8 cellular contexts compared by ENCODE assay signal in genomic region chr3:75192065-75192658, GRCh38.
DNase-seq lines count a peak whose midpoint lies in the region; ATAC-seq, FAIRE-seq and TF ChIP-seq lines count a peak whose summit lies in the region.

No MANE protein-coding gene starts in this region.

- no peak overlapping the region for H3K4ac ChIP-seq in trophoblast cell (ENCODE audit: low read depth, low read length)

- H3K9me2 ChIP-seq in GM23338 (ENCODE audit: insufficient read depth) = no peaks in the 10 kb centered on the region

- H3K36me3 ChIP-seq in GM23338 (ENCODE audit: insufficient read depth) = no peaks in the 10 kb centered on the region
- no peaks in the 10 kb centered on the region for H3K36me3 ChIP-seq in endothelial cell of umbilical vein (ENCODE audit: control insufficient read depth in 2 of 2, extremely low read depth in 1 of 2, insufficient read depth in 2 of 2, low read length in 2 of 2)
- H3K36me3 ChIP-seq in trophoblast cell (ENCODE audit: control insufficient read depth in 1 of 2, insufficient read depth in 2 of 2, low read length in 2 of 2) = no peaks in the 10 kb centered on the region

- no peak overlapping the region for H2BK12ac ChIP-seq in trophoblast cell (ENCODE audit: low read length)

- H3F3A ChIP-seq in GM23338 (replicated peaks; ENCODE audit: low read depth) = no peaks in the 10 kb centered on the region

- CTCF ChIA-PET in endothelial cell of umbilical vein (lab: Charles Lee) = interaction anchor here (0.8 to 2.2 kb wide), 8 partner anchors 10 to 451 kb away, joined by 3 to 19 read pairs (median 6); no protein-coding TSS in a partner anchor

- no peaks in the 10 kb centered on the region; the same call in 2 of the 3 replicates for H3K9me3 Mint-ChIP-seq in GM23338
- H3K9me3 Mint-ChIP-seq in activated CD4-positive, alpha-beta T cell treated with anti-CD3 and anti-CD28 coated beads, Interleukin-2, amount 10 ng/mL, durations not matched to agents 24 days and 14 days = no peaks in the 10 kb centered on the region

- H4K20me1 ChIP-seq in GM23338 (replicated peaks; ENCODE audit: insufficient read depth) (no peaks in the 10 kb centered on the region), endothelial cell of umbilical vein (replicated peaks; ENCODE audit: control insufficient read depth, extremely low read depth, insufficient read depth, low read length) (no peaks in the 10 kb centered on the region)

- H3K27me3 Mint-ChIP-seq in GM23338 (ENCODE audit: insufficient read depth, low read depth, poor library complexity) = no peaks in the 10 kb centered on the region
- H3K27me3 Mint-ChIP-seq in activated CD4-positive, alpha-beta T cell treated with anti-CD3 and anti-CD28 coated beads, Interleukin-2, amount 10 ng/mL, durations not matched to agents 24 days and 14 days = no peaks in the 10 kb centered on the region

- H2AFZ ChIP-seq in GM23338 (0 out of 2 replicates have a peak overlapping the region, but pooled peaks have one; percentile 39), endothelial cell of umbilical vein (ENCODE audit: low read depth, low read length) (no peak overlapping the region), trophoblast cell (ENCODE audit: insufficient read depth, low read length, poor library complexity) (no peak overlapping the region)

- H2BK5ac ChIP-seq in trophoblast cell (ENCODE audit: low read depth, low read length, poor library complexity) = no peak overlapping the region

- H3K79me1 ChIP-seq in trophoblast cell (ENCODE audit: low read length) = no peaks in the 10 kb centered on the region

- ATAC-seq in GM23338 (peak; percentile 52), GM19023 (IDR thresholded peaks at IDR 0.05; ENCODE audit: unreplicated experiment) (no peak)

- H3K4me1 Mint-ChIP-seq in GM23338 = peaks cover 24% of the 10 kb centered on the region
- H3K4me1 Mint-ChIP-seq in activated CD4-positive, alpha-beta T cell treated with anti-CD3 and anti-CD28 coated beads, Interleukin-2, amount 10 ng/mL, durations not matched to agents 24 days and 14 days = no peaks in the 10 kb centered on the region

- H3K27ac ChIP-seq in GM23338 (ENCODE audit: low read depth) (no peak overlapping the region), endothelial cell of umbilical vein (ENCODE audit: insufficient read depth, low read depth, low read length) (no peak overlapping the region), trophoblast cell (ENCODE audit: low read depth, low read length) (no peak overlapping the region)

- H3K79me2 ChIP-seq in GM23338 (replicated peaks; ENCODE audit: insufficient read depth) = no peaks in the 10 kb centered on the region
- H3K79me2 ChIP-seq in endothelial cell of umbilical vein (ENCODE audit: control insufficient read depth, insufficient read depth, low read length) = no peaks in the 10 kb centered on the region
- H3K79me2 ChIP-seq in trophoblast cell (ENCODE audit: control insufficient read depth, insufficient read depth, low read length, poor library complexity) = no peaks in the 10 kb centered on the region

- POLR2A ChIA-PET in endothelial cell of umbilical vein (lab: Charles Lee) = no interaction called here

- no peak overlapping the region for H2AK5ac ChIP-seq in trophoblast cell (ENCODE audit: low read length)

- no peak overlapping the region for H4K91ac ChIP-seq in trophoblast cell (ENCODE audit: low read depth, low read length)

- peaks cover 18% of the 10 kb centered on the region for H3K4me1 ChIP-seq in GM23338 (ENCODE audit: insufficient read depth)
- H3K4me1 ChIP-seq in endothelial cell of umbilical vein (ENCODE audit: control insufficient read depth, extremely low read depth, insufficient read depth, low read length) = no peaks in the 10 kb centered on the region
- no peaks in the 10 kb centered on the region for H3K4me1 ChIP-seq in trophoblast cell (ENCODE audit: control insufficient read depth in 1 of 2, insufficient read depth in 2 of 2, low read length in 2 of 2)

- intact Hi-C loops in activated CD4-positive, alpha-beta T cell treated with anti-CD3 and anti-CD28 coated beads, Interleukin-2, amount 10 ng/mL, durations not matched to agents 24 days and 14 days (cut with micrococcal nuclease) = loop anchor here (10.0 kb wide), 1 partner anchor 363 kb away; no protein-coding TSS in a partner anchor
- intact Hi-C loops in endothelial cell of umbilical vein (cut with micrococcal nuclease) = loop anchor here (1.0 to 5.0 kb wide), 2 partner anchors 230 to 360 kb away; no protein-coding TSS in a partner anchor

- TF ChIP-seq CTCF in GM23338 (conservative IDR thresholded peaks at IDR 0.05; ENCODE audit: low read depth in 2 of 2) (peak; percentile 90 to 95), endothelial cell of umbilical vein (IDR thresholded peaks at IDR 0.05; ENCODE audit: extremely low read depth in 1 of 2, insufficient read depth in 1 of 2, low read depth in 1 of 2, low read length in 2 of 2) (peak; percentile 63 to 64)

- H3K18ac ChIP-seq in trophoblast cell (ENCODE audit: low read length) = no peak overlapping the region

- FAIRE-seq in endothelial cell of umbilical vein (lab: Jason Lieb, UNC) = peak; percentile 68

- no CpG with 5 or more reads among the region's 8 CpGs for WGBS in trophoblast cell (ENCODE audit: extremely low coverage, insufficient coverage, insufficient read length)

- H4K12ac ChIP-seq in trophoblast cell (ENCODE audit: low read depth, low read length) = no peak overlapping the region

- no peaks in the 10 kb centered on the region for H3K9me1 ChIP-seq in endothelial cell of umbilical vein (replicated peaks; ENCODE audit: control insufficient read depth, extremely low read depth, insufficient read depth, low read length)

- no peak overlapping the region for H2BK120ac ChIP-seq in trophoblast cell (ENCODE audit: insufficient read depth, low read length, poor library complexity)

- BruUV-seq in endothelial cell of umbilical vein (replicated peaks; lab: Mats Ljungman, UMichigan) = no TSS peak

- no peak overlapping the region for H3K4me2 ChIP-seq in GM23338
- no peak overlapping the region for H3K4me2 ChIP-seq in endothelial cell of umbilical vein (ENCODE audit: insufficient read depth, low read length)
- H3K4me2 ChIP-seq in trophoblast cell (ENCODE audit: low read length) = no peak overlapping the region

- H3K9me3 ChIP-seq in endothelial cell of umbilical vein (replicated peaks; ENCODE audit: control insufficient read depth, insufficient read depth, low read length) (no peaks in the 10 kb centered on the region), trophoblast cell (ENCODE audit: insufficient read depth, low read depth, low read length) (no peaks in the 10 kb centered on the region)

- no peak overlapping the region for H4K8ac ChIP-seq in trophoblast cell (ENCODE audit: low read depth, low read length)

- H3K9ac ChIP-seq in endothelial cell of umbilical vein (replicated peaks; ENCODE audit: extremely low read depth, insufficient read depth, low read length) (no peak overlapping the region), trophoblast cell (ENCODE audit: low read length) (no peak overlapping the region)

- H3K4me3 Mint-ChIP-seq in GM23338 = no peak overlapping the region
- no peak overlapping the region for H3K4me3 Mint-ChIP-seq in activated CD4-positive, alpha-beta T cell treated with anti-CD3 and anti-CD28 coated beads, Interleukin-2, amount 10 ng/mL, durations not matched to agents 24 days and 14 days

- dilution Hi-C loops in endothelial cell of umbilical vein (cut with MboI; ENCODE audit: extremely low pct_ligation_motif_present, low sequenced_read_pairs) = no loop called here

- H3K4me3 ChIP-seq in GM23338 (no peak overlapping the region), endothelial cell of umbilical vein (replicated peaks in 1 of 3; ENCODE audit: insufficient read depth in 1 of 3, low read depth in 1 of 3, low read length in 3 of 3) (no peak overlapping the region), trophoblast cell (ENCODE audit: low read depth, low read length) (no peak overlapping the region)

- no peaks in the 10 kb centered on the region for H3K27me3 ChIP-seq in GM23338 (ENCODE audit: insufficient read depth)
- no peaks in the 10 kb centered on the region for H3K27me3 ChIP-seq in endothelial cell of umbilical vein (ENCODE audit: control insufficient read depth in 2 of 2, insufficient read depth in 2 of 2, low read length in 2 of 2)
- H3K27me3 ChIP-seq in trophoblast cell (ENCODE audit: insufficient read depth, low read length) = no peaks in the 10 kb centered on the region

- no peak overlapping the region for H3K27ac Mint-ChIP-seq in GM23338
- H3K27ac Mint-ChIP-seq in activated CD4-positive, alpha-beta T cell treated with anti-CD3 and anti-CD28 coated beads, Interleukin-2, amount 10 ng/mL, durations not matched to agents 24 days and 14 days = no peak overlapping the region

- H3K23ac ChIP-seq in trophoblast cell (ENCODE audit: low read length) = no peak overlapping the region

- H3K14ac ChIP-seq in trophoblast cell (ENCODE audit: low read length) = no peak overlapping the region

- no peaks in the 10 kb centered on the region for H3K36me3 Mint-ChIP-seq in GM23338 (ENCODE audit: low read depth)
- no peaks in the 10 kb centered on the region for H3K36me3 Mint-ChIP-seq in activated CD4-positive, alpha-beta T cell treated with anti-CD3 and anti-CD28 coated beads, Interleukin-2, amount 10 ng/mL, durations not matched to agents 24 days and 14 days (ENCODE audit: low read depth)

- DNase-seq in NCI-H1417 (lab: John Stamatoyannopoulos, UW) (peak in 2 of 3 experiments; percentile 27), NCI-H1417 treated with DMSO at 0.1 percent for 48 hours (lab: John Stamatoyannopoulos, UW) (no peak), GM23338 (ENCODE audit: low spot score) (peak; percentile 73), NAMALWA (ENCODE audit: low spot score) (peak; percentile 45), endothelial cell of umbilical vein (ENCODE audit: low read depth, low spot score) (peak; percentile 12), trophoblast cell (peak; percentile 59 to 76)
- peak; percentile 86 for DNase-seq in activated CD4-positive, alpha-beta T cell treated with anti-CD3 and anti-CD28 coated beads, Interleukin-2, amount 10 ng/mL, durations not matched to agents 24 days and 14 days

- TF ChIP-seq POLR2A in endothelial cell of umbilical vein (IDR thresholded peaks at IDR 0.05; ENCODE audit: low read depth, low read length) = no peak

TF ChIP-seq in endothelial cell of umbilical vein, 7 proteins besides CTCF, POLR2A, EP300 and RAD21 (continues in another document):
- TF ChIP-seq FOS (IDR thresholded peaks at IDR 0.05; ENCODE audit: borderline replicate concordance, insufficient read depth, low read length) (no peak), POLR2AphosphoS5 (IDR thresholded peaks at IDR 0.05; ENCODE audit: insufficient read depth, low read depth, low read length) (no peak), EZH2 (IDR thresholded peaks at IDR 0.05; ENCODE audit: borderline replicate concordance, low read depth, low read length, severe bottlenecking) (no peak), JUN (IDR thresholded peaks at IDR 0.05; ENCODE audit: borderline replicate concordance, insufficient read depth, insufficient read length, low read depth) (no peak), MYC (IDR thresholded peaks at IDR 0.05; ENCODE audit: low read depth, low read length) (no peak), MAX (IDR thresholded peaks at IDR 0.05; ENCODE audit: insufficient read depth, insufficient read length) (no peak)
